In the genomic region with DNA sequence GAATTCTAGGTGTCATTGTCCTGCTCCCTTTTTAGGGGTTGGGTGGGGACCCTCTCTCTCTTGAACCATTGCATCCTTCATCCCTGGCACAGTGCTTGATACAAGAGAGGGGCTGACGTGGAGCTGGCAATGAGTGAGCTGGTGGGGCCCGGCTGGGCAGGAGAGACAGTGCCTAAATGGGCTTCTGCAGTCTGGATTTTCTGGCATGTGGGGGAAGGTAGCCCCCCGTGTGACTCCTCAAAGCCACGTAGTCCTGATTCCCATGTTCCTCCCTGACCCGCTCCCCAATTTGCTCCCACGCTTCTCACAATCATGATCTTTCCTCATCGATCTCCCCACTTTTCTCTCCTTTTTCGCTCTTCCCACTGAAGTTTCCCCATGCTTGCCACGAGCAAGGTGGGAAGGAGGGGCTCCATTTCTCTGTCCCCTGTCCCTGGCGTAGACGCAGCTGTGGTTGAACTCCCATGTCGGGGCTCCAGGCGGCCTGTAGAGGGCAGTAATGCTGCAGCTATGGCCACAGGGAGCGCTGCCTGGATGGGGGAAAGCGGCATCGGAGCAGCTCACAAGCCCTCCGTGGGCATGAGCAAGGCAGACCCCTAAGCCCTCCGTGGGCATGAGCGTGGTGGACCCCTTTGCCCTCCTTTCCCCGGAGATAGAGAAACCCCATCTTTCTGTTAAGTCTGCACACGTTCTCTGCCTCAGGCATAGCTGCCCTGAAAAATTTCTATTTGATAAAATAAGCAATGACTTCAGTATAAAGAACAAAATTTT, we compare ENCODE assay signal across 8 cellular contexts. TPM values are rescaled to one million over a fixed set of nuclear protein-coding genes. Genes with fewer than 3 reads are reported as not detected.
DNase-seq lines count a peak whose midpoint lies in the region; ATAC-seq and TF ChIP-seq lines count a peak whose summit lies in the region.

No MANE protein-coding gene starts in this region.

- no peak overlapping the region for H3K27ac ChIP-seq in VCaP

- no peaks in the 10 kb centered on the region for H3K27me3 Mint-ChIP-seq in brain

- H3K4me3 ChIP-seq in AG09309 (ENCODE audit: control insufficient read depth, low read depth, low read length): no peak overlapping the region

- peak overlapping the region in 3 of 5 experiments; percentile 5 to 22 (median 13) for H3K4me3 Mint-ChIP-seq in brain

- H3K4me1 Mint-ChIP-seq in brain: peaks cover 10% of the 10 kb centered on the region

- peaks cover 14% of the 10 kb centered on the region for H3K36me3 Mint-ChIP-seq in brain

- DNase-seq in AG09309 (ENCODE audit: low read depth): no peak
- peak; percentile 38 for DNase-seq in GM19240 (ENCODE audit: insufficient read length, low spot score)
- DNase-seq in NCI-H2029 (lab: John Stamatoyannopoulos, UW): peak; percentile 40
- DNase-seq in iris pigment epithelial cell (ENCODE audit: low read depth): peak; percentile 61
- DNase-seq in stimulated activated CD4-positive, alpha-beta T cell treated with anti-CD3 and anti-CD28 coated beads, Interleukin-1b, Interleukin-23, amount 100 ng/mL, for 1 hour (ENCODE audit: low read depth in 2 of 2): peak; percentile 21 to 42

- H3K9me3 Mint-ChIP-seq in brain: peaks cover 0 to 4% (median 3%) of the 10 kb centered on the region in 5 experiments

- ATAC-seq in HG03457 (IDR thresholded peaks at IDR 0.05; ENCODE audit: unreplicated experiment): no peak

- H3K27ac Mint-ChIP-seq in brain: peak overlapping the region in 1 of 5 experiments; percentile 61

- peak; percentile 98 for TF ChIP-seq CTCF in AG09309 (IDR thresholded peaks at IDR 0.05; ENCODE audit: control insufficient read depth, insufficient read depth, low read depth, low read length, missing control alignments)
- TF ChIP-seq CTCF in VCaP (conservative IDR thresholded peaks at IDR 0.05): peak; percentile 86
- TF ChIP-seq CTCF in brain (conservative IDR thresholded peaks at IDR 0.05): peak; percentile 82 to 93

RNA-seq across cellular contexts. Expression of gene HAPSTR1, which starts 47.5 kb away (rescaled TPM):
- 11.7 TPM for polyA plus RNA-seq in brain (ENCODE audit: insufficient read depth, low read depth, low replicate concordance)
